ENCODE assay signal across 12 cellular contexts in genomic region chr2:7012141-7012809, GRCh38.
A peak's percentile ranks its signal among the peaks of the same experiment; 100 is the strongest.
DNase-seq lines count a peak whose midpoint lies in the region; ATAC-seq and TF ChIP-seq lines count a peak whose summit lies in the region.
"Had no signal": no experiment of that assay in that cellular context is flagged by ENCODE, and none has a peak within 500 bp of the region (broad histone marks: within the 10 kb centered on the region; RNA-seq: fewer than 3 reads in every experiment).

No MANE protein-coding gene starts in this region.

- ATAC-seq in Right ventricle myocardium inferior (peak; percentile 35), SK-N-SH treated with all-trans-retinoic acid at 6 μM for 48 hours (peak; percentile 18), left ventricle myocardium superior (peak; percentile 43), GM18502 (IDR thresholded peaks at IDR 0.05; ENCODE audit: poor library complexity, unreplicated experiment) (no peak), GM21717 (IDR thresholded peaks at IDR 0.05; ENCODE audit: unreplicated experiment) (no peak), GM18870 (IDR thresholded peaks at IDR 0.05; ENCODE audit: unreplicated experiment) (no peak)
- ATAC-seq: gastroesophageal sphincter had no signal

- H3K9me3 Mint-ChIP-seq in type B pancreatic cell = no peaks in the 10 kb centered on the region
- H3K9me3 Mint-ChIP-seq: activated B cell treated with CpG ODN at 0.5 μM for 24 hours had no signal

- no peak overlapping the region for H3K4me3 Mint-ChIP-seq in type B pancreatic cell
- H3K4me3 Mint-ChIP-seq: activated B cell treated with CpG ODN at 0.5 μM for 24 hours; activated naive CD8-positive, alpha-beta T cell had no signal

- no peak for TF ChIP-seq CTCF in type B pancreatic cell (conservative IDR thresholded peaks at IDR 0.05)

- no peaks in the 10 kb centered on the region for H3K27me3 Mint-ChIP-seq in type B pancreatic cell
- H3K27me3 Mint-ChIP-seq: activated naive CD8-positive, alpha-beta T cell had no signal

- DNase-seq in Right ventricle myocardium inferior (ENCODE audit: missing footprints) (no peak), cardiac septum (ENCODE audit: low spot score) (no peak), left ventricle myocardium superior (peak; percentile 73), type B pancreatic cell (ENCODE audit: extremely low spot score, unreplicated experiment) (no peak)
- DNase-seq: activated B cell treated with CpG ODN at 0.5 μM for 24 hours, NCI-H446 had no signal

- H3K36me3 Mint-ChIP-seq in type B pancreatic cell = peaks cover 11% of the 10 kb centered on the region

- intact Hi-C loops in Right ventricle myocardium inferior (cut with DNase I) (no loop called here), cardiac septum (cut with DNase I) (no loop called here), left ventricle myocardium superior (cut with micrococcal nuclease) (no loop called here)

- H3K4me1 Mint-ChIP-seq in type B pancreatic cell (ENCODE audit: unreplicated experiment) = peaks cover 47% of the 10 kb centered on the region

- H3K27ac Mint-ChIP-seq in type B pancreatic cell = no peak overlapping the region
- H3K27ac Mint-ChIP-seq: activated B cell treated with CpG ODN at 0.5 μM for 24 hours; activated naive CD8-positive, alpha-beta T cell had no signal

TF ChIP-seq in SK-N-SH treated with all-trans-retinoic acid at 6 μM for 48 hours, 23 proteins besides CTCF, POLR2A, EP300 and RAD21:
- TF ChIP-seq ZNF565 (CRISPR knock-in tag; conservative IDR thresholded peaks at IDR 0.05; ENCODE audit: low read depth) (no peak), OSR1 (CRISPR knock-in tag; IDR thresholded peaks at IDR 0.05) (no peak), ZNF70 (CRISPR knock-in tag; IDR thresholded peaks at IDR 0.05) (peak; percentile 41), PATZ1 (CRISPR knock-in tag; IDR thresholded peaks at IDR 0.05; ENCODE audit: borderline replicate concordance) (no peak), GLIS3 (CRISPR knock-in tag; IDR thresholded peaks at IDR 0.05) (peak; percentile 35; the same call in 1 of the 2 replicates), BACH2 (CRISPR knock-in tag; IDR thresholded peaks at IDR 0.05; ENCODE audit: borderline replicate concordance) (no peak), ARNTL (CRISPR knock-in tag; IDR thresholded peaks at IDR 0.05; ENCODE audit: borderline replicate concordance, low read depth) (no peak), SNAI2 (CRISPR knock-in tag; IDR thresholded peaks at IDR 0.05) (peak; percentile 6; the same call in 1 of the 2 replicates), ZNF8 (CRISPR knock-in tag; IDR thresholded peaks at IDR 0.05) (no peak; the same call in none of the 2 replicates), ESRRG (CRISPR knock-in tag; IDR thresholded peaks at IDR 0.05) (peak; percentile 55; the same call in 1 of the 2 replicates), ZFP3 (CRISPR knock-in tag; IDR thresholded peaks at IDR 0.05) (peak; percentile 83), CSDC2 (CRISPR knock-in tag; IDR thresholded peaks at IDR 0.05) (peak; percentile 96), TSHZ2 (CRISPR knock-in tag; IDR thresholded peaks at IDR 0.05) (no peak; the same call in none of the 2 replicates), ZFP30 (CRISPR knock-in tag; IDR thresholded peaks at IDR 0.05) (no peak), TOX (CRISPR knock-in tag; IDR thresholded peaks at IDR 0.05; ENCODE audit: borderline replicate concordance) (no peak), RARB (CRISPR knock-in tag; IDR thresholded peaks at IDR 0.05) (no peak), TCF4 (CRISPR knock-in tag; IDR thresholded peaks at IDR 0.05; ENCODE audit: borderline replicate concordance) (no peak; the same call in none of the 2 replicates), ISL1 (CRISPR knock-in tag; IDR thresholded peaks at IDR 0.05) (no peak; the same call in 1 of the 2 replicates), ZC3H10 (CRISPR knock-in tag; IDR thresholded peaks at IDR 0.05) (no peak), PPARA (CRISPR knock-in tag; IDR thresholded peaks at IDR 0.05; ENCODE audit: borderline replicate concordance) (no peak)
- TF ChIP-seq, protein P1, sequence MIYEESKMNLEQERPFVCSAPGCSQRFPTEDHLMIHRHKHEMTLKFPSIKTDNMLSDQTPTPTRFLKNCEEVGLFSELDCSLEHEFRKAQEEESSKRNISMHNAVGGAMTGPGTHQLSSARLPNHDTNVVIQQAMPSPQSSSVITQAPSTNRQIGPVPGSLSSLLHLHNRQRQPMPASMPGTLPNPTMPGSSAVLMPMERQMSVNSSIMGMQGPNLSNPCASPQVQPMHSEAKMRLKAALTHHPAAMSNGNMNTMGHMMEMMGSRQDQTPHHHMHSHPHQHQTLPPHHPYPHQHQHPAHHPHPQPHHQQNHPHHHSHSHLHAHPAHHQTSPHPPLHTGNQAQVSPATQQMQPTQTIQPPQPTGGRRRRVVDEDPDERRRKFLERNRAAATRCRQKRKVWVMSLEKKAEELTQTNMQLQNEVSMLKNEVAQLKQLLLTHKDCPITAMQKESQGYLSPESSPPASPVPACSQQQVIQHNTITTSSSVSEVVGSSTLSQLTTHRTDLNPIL (CRISPR knock-in tag; IDR thresholded peaks at IDR 0.05; ENCODE audit: low read depth) = no peak
- TF ChIP-seq, protein P2, sequence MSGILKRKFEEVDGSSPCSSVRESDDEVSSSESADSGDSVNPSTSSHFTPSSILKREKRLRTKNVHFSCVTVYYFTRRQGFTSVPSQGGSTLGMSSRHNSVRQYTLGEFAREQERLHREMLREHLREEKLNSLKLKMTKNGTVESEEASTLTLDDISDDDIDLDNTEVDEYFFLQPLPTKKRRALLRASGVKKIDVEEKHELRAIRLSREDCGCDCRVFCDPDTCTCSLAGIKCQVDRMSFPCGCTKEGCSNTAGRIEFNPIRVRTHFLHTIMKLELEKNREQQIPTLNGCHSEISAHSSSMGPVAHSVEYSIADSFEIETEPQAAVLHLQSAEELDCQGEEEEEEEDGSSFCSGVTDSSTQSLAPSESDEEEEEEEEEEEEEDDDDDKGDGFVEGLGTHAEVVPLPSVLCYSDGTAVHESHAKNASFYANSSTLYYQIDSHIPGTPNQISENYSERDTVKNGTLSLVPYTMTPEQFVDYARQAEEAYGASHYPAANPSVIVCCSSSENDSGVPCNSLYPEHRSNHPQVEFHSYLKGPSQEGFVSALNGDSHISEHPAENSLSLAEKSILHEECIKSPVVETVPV (CRISPR knock-in tag; IDR thresholded peaks at IDR 0.05) = no peak
- TF ChIP-seq, protein P3, sequence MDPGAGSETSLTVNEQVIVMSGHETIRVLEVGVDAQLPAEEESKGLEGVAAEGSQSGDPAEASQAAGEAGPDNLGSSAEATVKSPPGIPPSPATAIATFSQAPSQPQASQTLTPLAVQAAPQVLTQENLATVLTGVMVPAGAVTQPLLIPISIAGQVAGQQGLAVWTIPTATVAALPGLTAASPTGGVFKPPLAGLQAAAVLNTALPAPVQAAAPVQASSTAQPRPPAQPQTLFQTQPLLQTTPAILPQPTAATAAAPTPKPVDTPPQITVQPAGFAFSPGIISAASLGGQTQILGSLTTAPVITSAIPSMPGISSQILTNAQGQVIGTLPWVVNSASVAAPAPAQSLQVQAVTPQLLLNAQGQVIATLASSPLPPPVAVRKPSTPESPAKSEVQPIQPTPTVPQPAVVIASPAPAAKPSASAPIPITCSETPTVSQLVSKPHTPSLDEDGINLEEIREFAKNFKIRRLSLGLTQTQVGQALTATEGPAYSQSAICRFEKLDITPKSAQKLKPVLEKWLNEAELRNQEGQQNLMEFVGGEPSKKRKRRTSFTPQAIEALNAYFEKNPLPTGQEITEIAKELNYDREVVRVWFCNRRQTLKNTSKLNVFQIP (CRISPR knock-in tag; IDR thresholded peaks at IDR 0.05; ENCODE audit: borderline replicate concordance, low read depth) = no peak; the same call in 1 of the 2 replicates
TF ChIP-seq in SK-N-SH treated with all-trans-retinoic acid at 6 μM for 48 hours: peak in this region for 6.

Comparison
In these comparisons a context has a peak if more than half of its experiments do, and no peak if none do; other contexts are left out.
1. ATAC-seq: peak in Right ventricle myocardium inferior (single experiment), SK-N-SH treated with all-trans-retinoic acid at 6 μM for 48 hours (single experiment) and left ventricle myocardium superior (single experiment); none in GM18502 (single experiment), GM21717 (single experiment) and GM18870 (single experiment).